ENCODE assay signal across 1 cellular context in genomic region chr2:196130039-196130825, GRCh38.
TF ChIP-seq lines count a peak whose summit lies in the region.

No MANE protein-coding gene starts in this region.

TF ChIP-seq in Ishikawa, 13 proteins besides CTCF, POLR2A, EP300 and RAD21 (continued from another document):
- TF ChIP-seq, protein P1, sequence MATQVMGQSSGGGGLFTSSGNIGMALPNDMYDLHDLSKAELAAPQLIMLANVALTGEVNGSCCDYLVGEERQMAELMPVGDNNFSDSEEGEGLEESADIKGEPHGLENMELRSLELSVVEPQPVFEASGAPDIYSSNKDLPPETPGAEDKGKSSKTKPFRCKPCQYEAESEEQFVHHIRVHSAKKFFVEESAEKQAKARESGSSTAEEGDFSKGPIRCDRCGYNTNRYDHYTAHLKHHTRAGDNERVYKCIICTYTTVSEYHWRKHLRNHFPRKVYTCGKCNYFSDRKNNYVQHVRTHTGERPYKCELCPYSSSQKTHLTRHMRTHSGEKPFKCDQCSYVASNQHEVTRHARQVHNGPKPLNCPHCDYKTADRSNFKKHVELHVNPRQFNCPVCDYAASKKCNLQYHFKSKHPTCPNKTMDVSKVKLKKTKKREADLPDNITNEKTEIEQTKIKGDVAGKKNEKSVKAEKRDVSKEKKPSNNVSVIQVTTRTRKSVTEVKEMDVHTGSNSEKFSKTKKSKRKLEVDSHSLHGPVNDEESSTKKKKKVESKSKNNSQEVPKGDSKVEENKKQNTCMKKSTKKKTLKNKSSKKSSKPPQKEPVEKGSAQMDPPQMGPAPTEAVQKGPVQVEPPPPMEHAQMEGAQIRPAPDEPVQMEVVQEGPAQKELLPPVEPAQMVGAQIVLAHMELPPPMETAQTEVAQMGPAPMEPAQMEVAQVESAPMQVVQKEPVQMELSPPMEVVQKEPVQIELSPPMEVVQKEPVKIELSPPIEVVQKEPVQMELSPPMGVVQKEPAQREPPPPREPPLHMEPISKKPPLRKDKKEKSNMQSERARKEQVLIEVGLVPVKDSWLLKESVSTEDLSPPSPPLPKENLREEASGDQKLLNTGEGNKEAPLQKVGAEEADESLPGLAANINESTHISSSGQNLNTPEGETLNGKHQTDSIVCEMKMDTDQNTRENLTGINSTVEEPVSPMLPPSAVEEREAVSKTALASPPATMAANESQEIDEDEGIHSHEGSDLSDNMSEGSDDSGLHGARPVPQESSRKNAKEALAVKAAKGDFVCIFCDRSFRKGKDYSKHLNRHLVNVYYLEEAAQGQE (IDR thresholded peaks at IDR 0.05; ENCODE audit: low read depth), result no peak
- TF ChIP-seq CREB1 (IDR thresholded peaks at IDR 0.05; ENCODE audit: low read depth), result no peak
